ENCODE assay signal across 12 cellular contexts in genomic region chr10:95447733-95448132, GRCh38.
DNase-seq lines count a peak whose midpoint lies in the region; ATAC-seq and TF ChIP-seq lines count a peak whose summit lies in the region.
"Had no signal": no experiment of that assay in that cellular context is flagged by ENCODE, and none has a peak within 500 bp of the region (broad histone marks: within the 10 kb centered on the region; RNA-seq: fewer than 3 reads in every experiment).

No MANE protein-coding gene starts in this region.

- H3K18ac ChIP-seq in neuronal stem cell (ENCODE audit: low read length) = no peak overlapping the region

- H3K27me3 ChIP-seq in thoracic aorta (replicated peaks; ENCODE audit: insufficient read depth) (no peaks in the 10 kb centered on the region), neuronal stem cell (ENCODE audit: control insufficient read depth in 3 of 3, insufficient read depth in 3 of 3, low read depth in 1 of 3, low read length in 3 of 3) (no peaks in the 10 kb centered on the region)
- H3K27me3 ChIP-seq in CD8-positive, alpha-beta T cell (ENCODE audit: insufficient read depth, low read length) = no peaks in the 10 kb centered on the region
- H3K27me3 ChIP-seq in naive thymus-derived CD4-positive, alpha-beta T cell (ENCODE audit: control insufficient read depth in 2 of 2, insufficient read depth in 2 of 2, low read length in 2 of 2) = no peaks in the 10 kb centered on the region

- H4K8ac ChIP-seq in neuronal stem cell (ENCODE audit: low read depth, low read length) = no peak overlapping the region

- H2BK120ac ChIP-seq in neuronal stem cell (ENCODE audit: low read depth, low read length) = no peak overlapping the region

- H3K36me3 ChIP-seq in thoracic aorta = no peaks in the 10 kb centered on the region
- H3K36me3 ChIP-seq in CD8-positive, alpha-beta T cell (ENCODE audit: insufficient read depth, low read length) = no peaks in the 10 kb centered on the region
- H3K36me3 ChIP-seq in neuronal stem cell (replicated peaks in 1 of 2; ENCODE audit: control insufficient read depth in 2 of 2, insufficient read depth in 2 of 2, low read length in 2 of 2) = no peaks in the 10 kb centered on the region
- no peaks in the 10 kb centered on the region for H3K36me3 ChIP-seq in naive thymus-derived CD4-positive, alpha-beta T cell (ENCODE audit: control insufficient read depth in 2 of 3, insufficient read depth in 3 of 3, low read length in 3 of 3)

- no peak for TF ChIP-seq CTCF in thoracic aorta (IDR thresholded peaks at IDR 0.05)
- TF ChIP-seq CTCF in CD8-positive, alpha-beta T cell (IDR thresholded peaks at IDR 0.05) = no peak

- intact Hi-C loops in CD8-positive, alpha-beta T cell (cut with DNase I, micrococcal nuclease) = no loop called here
- intact Hi-C loops in naive thymus-derived CD4-positive, alpha-beta T cell (cut with micrococcal nuclease) = loop anchor here (2.0 to 5.0 kb wide), 3 partner anchors 17 to 315 kb away; no protein-coding TSS in a partner anchor

- no peak overlapping the region for H2BK12ac ChIP-seq in neuronal stem cell (ENCODE audit: low read length)

- H3K4me1 Mint-ChIP-seq in CD8-positive, alpha-beta T cell (ENCODE audit: low read depth) = no peaks in the 10 kb centered on the region
- peaks cover 0 to 2% (median 0%) of the 10 kb centered on the region in 7 donors for H3K4me1 Mint-ChIP-seq in naive thymus-derived CD4-positive, alpha-beta T cell

- H2AFZ ChIP-seq in neuronal stem cell (ENCODE audit: low read length) = no peak overlapping the region

- no peak overlapping the region for H2BK5ac ChIP-seq in neuronal stem cell (ENCODE audit: low read length)

- no peak overlapping the region for H3K4me3 Mint-ChIP-seq in CD8-positive, alpha-beta T cell
- H3K4me3 Mint-ChIP-seq in naive thymus-derived CD4-positive, alpha-beta T cell = no peak overlapping the region

- no peaks in the 10 kb centered on the region for H3K79me1 ChIP-seq in neuronal stem cell (ENCODE audit: low read depth, low read length)

- H3K27ac ChIP-seq in thoracic aorta (peak overlapping the region; percentile 89 to 93), neuronal stem cell (replicated peaks; ENCODE audit: low read length) (no peak overlapping the region)
- H3K27ac ChIP-seq in CD8-positive, alpha-beta T cell (ENCODE audit: low read depth, low read length) = no peak overlapping the region
- H3K27ac ChIP-seq in naive thymus-derived CD4-positive, alpha-beta T cell (ENCODE audit: low read depth, low read length) = no peak overlapping the region

- H3K4me1 ChIP-seq in thoracic aorta (ENCODE audit: control insufficient read depth in 1 of 2, low read depth in 2 of 2) (peaks cover 75 to 92% of the 10 kb centered on the region in 2 donors), neuronal stem cell (ENCODE audit: control insufficient read depth in 2 of 2, insufficient read depth in 1 of 2, low read depth in 1 of 2, low read length in 2 of 2) (peaks cover 0 to 2% of the 10 kb centered on the region in 2 donors)
- H3K4me1 ChIP-seq in CD8-positive, alpha-beta T cell (ENCODE audit: insufficient read depth, low read length) = no peaks in the 10 kb centered on the region
- no peaks in the 10 kb centered on the region for H3K4me1 ChIP-seq in naive thymus-derived CD4-positive, alpha-beta T cell (ENCODE audit: control insufficient read depth in 2 of 2, insufficient read depth in 2 of 2, low read length in 2 of 2)

- H3K4me3 ChIP-seq in thoracic aorta (no peak overlapping the region), neuronal stem cell (ENCODE audit: low read length in 2 of 2) (no peak overlapping the region)
- no peak overlapping the region for H3K4me3 ChIP-seq in CD8-positive, alpha-beta T cell (ENCODE audit: low read depth, low read length)
- H3K4me3 ChIP-seq in naive thymus-derived CD4-positive, alpha-beta T cell (ENCODE audit: low read length) = no peak overlapping the region

- H3K27me3 Mint-ChIP-seq in CD8-positive, alpha-beta T cell (ENCODE audit: low read depth) = peaks cover 12% of the 10 kb centered on the region
- H3K27me3 Mint-ChIP-seq in naive thymus-derived CD4-positive, alpha-beta T cell = peaks cover 0 to 26% (median 5%) of the 10 kb centered on the region in 5 donors

- no CpG with 5 or more reads among the region's 6 CpGs for WGBS in neuronal stem cell (ENCODE audit: extremely low coverage in 2 of 2, insufficient read length in 2 of 2, insufficient replicate concordance in 1 of 2), 2 donors

- H3K4me2 ChIP-seq in neuronal stem cell (ENCODE audit: insufficient read depth, low read length, poor library complexity, severe bottlenecking) = no peak overlapping the region

- H3K9ac ChIP-seq in neuronal stem cell (ENCODE audit: low read depth, low read length, poor library complexity) = no peak overlapping the region

- H3K9me3 ChIP-seq in thoracic aorta (no peaks in the 10 kb centered on the region), neuronal stem cell (replicated peaks in 1 of 2; ENCODE audit: control insufficient read depth in 2 of 2, insufficient read depth in 1 of 2, low read depth in 1 of 2, low read length in 2 of 2) (no peaks in the 10 kb centered on the region)
- no peaks in the 10 kb centered on the region for H3K9me3 ChIP-seq in CD8-positive, alpha-beta T cell (ENCODE audit: low read length)
- H3K9me3 ChIP-seq in naive thymus-derived CD4-positive, alpha-beta T cell (ENCODE audit: control insufficient read depth in 2 of 3, low read length in 3 of 3) = no peaks in the 10 kb centered on the region

- no peak overlapping the region for H2BK15ac ChIP-seq in neuronal stem cell (ENCODE audit: low read length)

- CTCF ChIA-PET in CD8-positive, alpha-beta T cell (lab: Charles Lee) = interaction anchor here (11.2 kb wide), 1 partner anchor 17 kb away, joined by 85 read pairs; no protein-coding TSS in a partner anchor
- CTCF ChIA-PET in naive thymus-derived CD4-positive, alpha-beta T cell (lab: Charles Lee) = interaction anchor here (0.6 kb wide), 1 partner anchor 22 kb away, joined by 3 read pairs; no protein-coding TSS in a partner anchor

- H3K36me3 Mint-ChIP-seq in CD8-positive, alpha-beta T cell = no peaks in the 10 kb centered on the region
- H3K36me3 Mint-ChIP-seq in naive thymus-derived CD4-positive, alpha-beta T cell = no peaks in the 10 kb centered on the region

- H3K23ac ChIP-seq in neuronal stem cell (ENCODE audit: low read depth, low read length, poor library complexity) = no peak overlapping the region

- POLR2A ChIA-PET in CD8-positive, alpha-beta T cell (lab: Charles Lee) = no interaction called here
- POLR2A ChIA-PET in naive thymus-derived CD4-positive, alpha-beta T cell (lab: Charles Lee) = no interaction called here

- H3K14ac ChIP-seq in neuronal stem cell (ENCODE audit: low read length) = no peak overlapping the region

- no peak overlapping the region for H2AK5ac ChIP-seq in neuronal stem cell (ENCODE audit: low read depth, low read length)

- DNase-seq in NCI-H2029 (lab: John Stamatoyannopoulos, UW) (peak; percentile 16), dermis blood vessel endothelial cell (peak; percentile 83), left lobe of liver (ENCODE audit: low spot score) (no peak), thoracic aorta (ENCODE audit: low spot score) (no peak), neuronal stem cell (ENCODE audit: low spot score) (no peak), NCI-H1105 treated with DMSO at 0.1 percent for 48 hours (lab: John Stamatoyannopoulos, UW) (no peak)
- DNase-seq in CD8-positive, alpha-beta T cell = no peak
- DNase-seq in naive thymus-derived CD4-positive, alpha-beta T cell = no peak
- DNase-seq: activated CD4-positive, alpha-beta T cell treated with anti-CD3 and anti-CD28 coated beads for 48 hours; NCI-H1048; stimulated activated CD8-positive, alpha-beta memory T cell treated with anti-CD3 and anti-CD28 coated beads, Interleukin-4, amount 100 ng/mL, for 48 hours had no signal

- H3K27ac Mint-ChIP-seq in CD8-positive, alpha-beta T cell = no peak overlapping the region
- no peak overlapping the region for H3K27ac Mint-ChIP-seq in naive thymus-derived CD4-positive, alpha-beta T cell
- H3K27ac Mint-ChIP-seq: activated T-helper 2 cell treated with anti-CD3 and anti-CD28 coated beads, Interferon-gamma antibody, Interleukin-2, Interleukin-4, amounts not matched to agents 10 μg/mL and 5 μg/mL and 100 μg/mL, durations not matched to agents 14 hours and 24 hours and 36 hours had no signal

- H4K91ac ChIP-seq in neuronal stem cell (ENCODE audit: low read depth, low read length, poor library complexity) = no peak overlapping the region

- H3K9me3 Mint-ChIP-seq in CD8-positive, alpha-beta T cell = no peaks in the 10 kb centered on the region
- H3K9me3 Mint-ChIP-seq in naive thymus-derived CD4-positive, alpha-beta T cell = no peaks in the 10 kb centered on the region
- H3K9me3 Mint-ChIP-seq: activated T-helper 2 cell treated with anti-CD3 and anti-CD28 coated beads, Interferon-gamma antibody, Interleukin-2, Interleukin-4, amounts not matched to agents 10 μg/mL and 5 μg/mL and 100 μg/mL, durations not matched to agents 14 hours and 24 hours and 36 hours had no signal

- peak; percentile 21 for ATAC-seq in left lobe of liver
- ATAC-seq in thoracic aorta (ENCODE audit: insufficient number of reproducible peaks, low FRiP score, low read depth) = no peak
- ATAC-seq in CD8-positive, alpha-beta T cell = no peak
- ATAC-seq in naive thymus-derived CD4-positive, alpha-beta T cell = no peak

- H3K4ac ChIP-seq in neuronal stem cell (ENCODE audit: low read length) = no peak overlapping the region

Comparison
In these comparisons a context has a peak if more than half of its experiments do, and no peak if none do; other contexts are left out.
1. DNase-seq: peak in NCI-H2029 (single experiment) and dermis blood vessel endothelial cell (single experiment); none in left lobe of liver (single experiment), thoracic aorta (single experiment), CD8-positive, alpha-beta T cell (0 of 7), neuronal stem cell (single experiment), NCI-H1105 treated with DMSO at 0.1 percent for 48 hours (single experiment) and naive thymus-derived CD4-positive, alpha-beta T cell (0 of 9).
2. H3K27ac ChIP-seq: peak in thoracic aorta (2 of 2); none in CD8-positive, alpha-beta T cell (single experiment), neuronal stem cell (single experiment) and naive thymus-derived CD4-positive, alpha-beta T cell (single experiment).
3. intact Hi-C loops: an anchor here in naive thymus-derived CD4-positive, alpha-beta T cell (2.0 to 5.0 kb wide); none called in CD8-positive, alpha-beta T cell.